In the genomic region with DNA sequence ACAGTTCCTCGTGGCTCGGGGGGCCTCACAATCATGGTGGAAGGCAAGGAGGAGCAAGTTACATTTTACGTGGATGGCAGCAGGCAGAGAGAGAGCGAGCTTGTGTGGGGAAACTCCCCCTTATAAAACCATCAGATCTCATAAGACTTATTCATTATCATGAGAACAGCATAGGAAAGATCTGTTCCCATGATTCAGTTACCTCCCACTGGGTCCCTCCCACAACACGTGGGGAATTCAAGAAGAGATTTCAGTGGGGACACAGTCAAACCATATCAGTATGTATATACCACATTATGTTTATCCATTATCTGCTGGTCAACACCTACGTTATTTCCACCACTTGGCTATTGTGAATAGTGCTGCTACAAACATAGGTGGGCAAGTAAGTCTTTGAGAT, we compare ENCODE assay signal across 14 cellular contexts.
A peak's percentile ranks its signal among the peaks of the same experiment; 100 is the strongest.
DNase-seq lines count a peak whose midpoint lies in the region; ATAC-seq lines count a peak whose summit lies in the region.
"Had no signal": no experiment of that assay in that cellular context is flagged by ENCODE, and none has a peak within 500 bp of the region (broad histone marks: within the 10 kb centered on the region; RNA-seq: fewer than 3 reads in every experiment).

No MANE protein-coding gene starts in this region.

- H3K27ac Mint-ChIP-seq in activated T-cell treated with anti-CD3 and anti-CD28 coated beads, Interleukin-2, amount 50 U/mL, for 24 hours, result peak overlapping the region; percentile 91
- H3K27ac Mint-ChIP-seq in memory B cell, result no peak overlapping the region
- peak overlapping the region in 1 of 2 donors; percentile 2 for H3K27ac Mint-ChIP-seq in stimulated activated naive CD8-positive, alpha-beta T cell treated with anti-CD3 and anti-CD28 coated beads, Interleukin-15, amount 100 ng/mL, for 72 hours

- ATAC-seq in memory B cell (ENCODE audit: low read depth), result no peak
- peak; percentile 29 for ATAC-seq in stimulated activated naive CD8-positive, alpha-beta T cell treated with anti-CD3 and anti-CD28 coated beads, Interleukin-15, amount 100 ng/mL, for 72 hours
- ATAC-seq: HCT116, mucosa of descending colon had no signal

- H3K4me3 Mint-ChIP-seq in activated T-cell treated with anti-CD3 and anti-CD28 coated beads, Interleukin-2, amount 50 U/mL, for 24 hours, result no peak overlapping the region
- peak overlapping the region; percentile 55 for H3K4me3 Mint-ChIP-seq in memory B cell
- peak overlapping the region; percentile 13 to 32 for H3K4me3 Mint-ChIP-seq in stimulated activated naive CD8-positive, alpha-beta T cell treated with anti-CD3 and anti-CD28 coated beads, Interleukin-15, amount 100 ng/mL, for 72 hours

- no peaks in the 10 kb centered on the region for H3K27me3 Mint-ChIP-seq in activated T-cell treated with anti-CD3 and anti-CD28 coated beads, Interleukin-2, amount 50 U/mL, for 24 hours
- H3K27me3 Mint-ChIP-seq in memory B cell, result no peaks in the 10 kb centered on the region
- H3K27me3 Mint-ChIP-seq in stimulated activated naive CD8-positive, alpha-beta T cell treated with anti-CD3 and anti-CD28 coated beads, Interleukin-15, amount 100 ng/mL, for 72 hours, result no peaks in the 10 kb centered on the region

- H3K4me1 Mint-ChIP-seq in activated T-cell treated with anti-CD3 and anti-CD28 coated beads, Interleukin-2, amount 50 U/mL, for 24 hours (ENCODE audit: low read depth), result peaks cover 62% of the 10 kb centered on the region
- H3K4me1 Mint-ChIP-seq in memory B cell, result peaks cover 21% of the 10 kb centered on the region
- peaks cover 58% of the 10 kb centered on the region for H3K4me1 Mint-ChIP-seq in stimulated activated naive CD8-positive, alpha-beta T cell treated with anti-CD3 and anti-CD28 coated beads, Interleukin-15, amount 100 ng/mL, for 72 hours

- DNase-seq in stimulated activated CD4-positive, alpha-beta T cell treated with anti-CD3 and anti-CD28 coated beads, Interleukin-12 subunit alpha, Interleukin-12 subunit beta, amount 100 ng/mL, for 4 hours, result peak; percentile 25
- no peak for DNase-seq in stimulated activated CD4-positive, alpha-beta T cell treated with anti-CD3 and anti-CD28 coated beads, Interleukin-2, amount 100 ng/mL, for 48 hours
- DNase-seq in activated T-cell treated with anti-CD3 and anti-CD28 coated beads, Interleukin-2, amount 50 U/mL, for 24 hours, result peak; percentile 42
- DNase-seq in memory B cell (ENCODE audit: low spot score in 2 of 2) (no peak), NCI-H446 (lab: John Stamatoyannopoulos, UW) (no peak), EL (no peak), H4 (ENCODE audit: low spot score) (no peak)
- DNase-seq in stimulated activated naive CD8-positive, alpha-beta T cell treated with anti-CD3 and anti-CD28 coated beads, Interleukin-15, amount 100 ng/mL, for 72 hours, result peak in 1 of 2 donors; percentile 45
- DNase-seq: effector CD4-positive, alpha-beta T cell; GDM1; mucosa of descending colon; NCI-H2081; sigmoid colon had no signal

- peaks cover 2% of the 10 kb centered on the region for H3K9me3 Mint-ChIP-seq in activated T-cell treated with anti-CD3 and anti-CD28 coated beads, Interleukin-2, amount 50 U/mL, for 24 hours
- H3K9me3 Mint-ChIP-seq in memory B cell, result no peaks in the 10 kb centered on the region
- H3K9me3 Mint-ChIP-seq in stimulated activated naive CD8-positive, alpha-beta T cell treated with anti-CD3 and anti-CD28 coated beads, Interleukin-15, amount 100 ng/mL, for 72 hours, result no peaks in the 10 kb centered on the region

- no peaks in the 10 kb centered on the region for H3K36me3 Mint-ChIP-seq in activated T-cell treated with anti-CD3 and anti-CD28 coated beads, Interleukin-2, amount 50 U/mL, for 24 hours (ENCODE audit: low read depth)
- H3K36me3 Mint-ChIP-seq in memory B cell, result no peaks in the 10 kb centered on the region

Comparison
In these comparisons a context has a peak if more than half of its experiments do, and no peak if none do; other contexts are left out.
1. DNase-seq: peak in stimulated activated CD4-positive, alpha-beta T cell treated with anti-CD3 and anti-CD28 coated beads, Interleukin-12 subunit alpha, Interleukin-12 subunit beta, amount 100 ng/mL, for 4 hours (single experiment) and activated T-cell treated with anti-CD3 and anti-CD28 coated beads, Interleukin-2, amount 50 U/mL, for 24 hours (single experiment); none in stimulated activated CD4-positive, alpha-beta T cell treated with anti-CD3 and anti-CD28 coated beads, Interleukin-2, amount 100 ng/mL, for 48 hours (0 of 2), memory B cell (0 of 2), NCI-H446 (0 of 2), EL (single experiment) and H4 (single experiment).